Comparison of ENCODE assay signal across 8 cellular contexts in genomic region chr3:46565607-46566039, GRCh38. TPM values are rescaled to one million over a fixed set of nuclear protein-coding genes. Genes with fewer than 3 reads are reported as not detected.
A peak's percentile ranks its signal among the peaks of the same experiment; 100 is the strongest.
DNase-seq lines count a peak whose midpoint lies in the region; ATAC-seq and TF ChIP-seq lines count a peak whose summit lies in the region.

No MANE protein-coding gene starts in this region.

- H3K9me2 ChIP-seq in DOHH2 (replicated peaks; ENCODE audit: control insufficient read depth, low read length) = no peaks in the 10 kb centered on the region

- no peak for DNase-seq in activated CD8-positive, alpha-beta T cell treated with anti-CD3 and anti-CD28 coated beads for 36 hours
- peak; percentile 34 for DNase-seq in left cardiac atrium
- peak; percentile 46 to 92 for DNase-seq in psoas muscle
- DNase-seq in A172 (ENCODE audit: low spot score) = no peak
- no peak for DNase-seq in NCI-H2029 (lab: John Stamatoyannopoulos, UW)

- H3K4me1 ChIP-seq in DOHH2 (ENCODE audit: control insufficient read depth, low read length) (peaks cover 10% of the 10 kb centered on the region), psoas muscle (peaks cover 29% of the 10 kb centered on the region)

- peaks cover 2% of the 10 kb centered on the region for H3K9me3 Mint-ChIP-seq in activated CD8-positive, alpha-beta T cell treated with anti-CD3 and anti-CD28 coated beads for 36 hours

- H3K4me2 ChIP-seq in DOHH2 (ENCODE audit: low read length) = peak overlapping the region; percentile 24; the same call in 1 of the 2 replicates

- no peaks in the 10 kb centered on the region for H4K20me1 ChIP-seq in DOHH2 (ENCODE audit: control insufficient read depth, insufficient read depth, low read depth, low read length)

- TF ChIP-seq CTCF in DOHH2 (IDR thresholded peaks at IDR 0.05; ENCODE audit: low read depth, low read length, poor library complexity, severe bottlenecking) (no peak), psoas muscle (IDR thresholded peaks at IDR 0.05) (no peak)
- TF ChIP-seq CTCF in activated CD8-positive, alpha-beta T cell treated with anti-CD3 and anti-CD28 coated beads for 36 hours (IDR thresholded peaks at IDR 0.05) = no peak

- peaks cover 7% of the 10 kb centered on the region for H3K4me1 Mint-ChIP-seq in activated CD8-positive, alpha-beta T cell treated with anti-CD3 and anti-CD28 coated beads for 36 hours (ENCODE audit: low read depth)

- 0 to 2% (median 1%) methylated on average over 21 of the region's 21 CpGs for WGBS in psoas muscle, 3 donors

- H3K27ac Mint-ChIP-seq in activated CD8-positive, alpha-beta T cell treated with anti-CD3 and anti-CD28 coated beads for 36 hours = no peak overlapping the region

- no peak overlapping the region; the same call in 1 of the 2 replicates for H3K4me3 ChIP-seq in DOHH2 (ENCODE audit: low read length)
- peak overlapping the region; percentile 70 for H3K4me3 ChIP-seq in psoas muscle

- POLR2A ChIA-PET in activated CD8-positive, alpha-beta T cell treated with anti-CD3 and anti-CD28 coated beads for 36 hours (lab: Charles Lee) = interaction anchor here (1.3 kb wide), 1 partner anchor 77 kb away, joined by 3 read pairs; no protein-coding TSS in a partner anchor

- CTCF ChIA-PET in activated CD8-positive, alpha-beta T cell treated with anti-CD3 and anti-CD28 coated beads for 36 hours (lab: Charles Lee) = interaction anchor here (1.2 to 2.3 kb wide), 3 partner anchors 21 to 77 kb away, joined by 3 to 12 read pairs (median 8); no protein-coding TSS in a partner anchor

- H3K79me2 ChIP-seq in DOHH2 (ENCODE audit: control insufficient read depth, low read length) = no peaks in the 10 kb centered on the region

- intact Hi-C loops in activated CD8-positive, alpha-beta T cell treated with anti-CD3 and anti-CD28 coated beads for 36 hours (cut with micrococcal nuclease) = no loop called here
- intact Hi-C loops in left cardiac atrium (cut with DNase I) (no loop called here), psoas muscle (cut with DNase I) (loop anchor here (2.0 to 5.0 kb wide), 2 partner anchors 67 to 77 kb away; no protein-coding TSS in a partner anchor)

- peak overlapping the region; percentile 60 for H3K4me3 Mint-ChIP-seq in activated CD8-positive, alpha-beta T cell treated with anti-CD3 and anti-CD28 coated beads for 36 hours

- H3K27me3 Mint-ChIP-seq in activated CD8-positive, alpha-beta T cell treated with anti-CD3 and anti-CD28 coated beads for 36 hours = peaks cover 21% of the 10 kb centered on the region

- no peaks in the 10 kb centered on the region for H3K36me3 ChIP-seq in DOHH2 (ENCODE audit: control insufficient read depth, low read length)
- H3K36me3 ChIP-seq in psoas muscle (ENCODE audit: insufficient read depth in 1 of 2, low read depth in 1 of 2) = no peaks in the 10 kb centered on the region

- H3K36me3 Mint-ChIP-seq in activated CD8-positive, alpha-beta T cell treated with anti-CD3 and anti-CD28 coated beads for 36 hours (ENCODE audit: low read depth) = no peaks in the 10 kb centered on the region

- H3K27ac ChIP-seq in DOHH2 (ENCODE audit: low read depth, low read length) (no peak overlapping the region), psoas muscle (peak overlapping the region; percentile 94)

- H3K27me3 ChIP-seq in DOHH2 (ENCODE audit: control insufficient read depth, low read length) (no peaks in the 10 kb centered on the region; the same call in 1 of the 2 replicates), psoas muscle (ENCODE audit: insufficient read depth in 3 of 3, low read length in 2 of 3) (no peaks in the 10 kb centered on the region)

- H3K9me3 ChIP-seq in DOHH2 (ENCODE audit: control insufficient read depth, insufficient read depth, low read length) = no peaks in the 10 kb centered on the region; the same call in 1 of the 2 replicates
- peaks cover 7% of the 10 kb centered on the region for H3K9me3 ChIP-seq in psoas muscle

- ATAC-seq in activated CD8-positive, alpha-beta T cell treated with anti-CD3 and anti-CD28 coated beads for 36 hours = no peak
- peak; percentile 45 to 57 for ATAC-seq in left cardiac atrium
- peak; percentile 71 to 81 (median 75) for ATAC-seq in psoas muscle
- no peak for ATAC-seq in GM21825 (IDR thresholded peaks at IDR 0.05; ENCODE audit: unreplicated experiment)
- ATAC-seq in GM21447 (IDR thresholded peaks at IDR 0.05; ENCODE audit: unreplicated experiment) = no peak

- no peaks in the 10 kb centered on the region for H3F3A ChIP-seq in DOHH2 (ENCODE audit: control insufficient read depth, insufficient read depth)

RNA-seq across cellular contexts. Expression of gene LRRC2, which starts 0.5 kb away (rescaled TPM):
- total RNA-seq in activated CD8-positive, alpha-beta T cell treated with anti-CD3 and anti-CD28 coated beads for 36 hours = not detected
- total RNA-seq in left cardiac atrium (10 to 100 TPM; 14.3 to 20.5 TPM), psoas muscle (100 to 1,000 TPM in 1 of 4 donors, 10 to 100 TPM in 3; 65.1 to 160 (median 95.6) TPM)
- 10 to 100 TPM in 2 of 3 donors, 1 to 10 TPM in 1; 8.3 to 60.3 (median 57.9) TPM for polyA plus RNA-seq in psoas muscle
- 0.07 TPM in 1 of 2 replicates, not detected in the other for total RNA-seq in A172 (2014; rRNA removed; shearing (Covaris generic))

RNA-seq across cellular contexts. Expression of gene FAM240A, which starts 46.7 kb away (rescaled TPM):
- not detected for total RNA-seq in activated CD8-positive, alpha-beta T cell treated with anti-CD3 and anti-CD28 coated beads for 36 hours
- not detected for total RNA-seq in left cardiac atrium
- under 1 TPM in 1 of 4 donors, not detected in 3; 0.96 TPM for total RNA-seq in psoas muscle
- under 1 TPM; 0.01 to 0.14 (median 0.04) TPM for polyA plus RNA-seq in psoas muscle
- not detected in 2 replicates for total RNA-seq in A172 (2014; rRNA removed; shearing (Covaris generic))

Comparison
In these comparisons a context has a peak if more than half of its experiments do, and no peak if none do; other contexts are left out.
1. ATAC-seq: peak in left cardiac atrium (2 of 2) and psoas muscle (4 of 4); none in activated CD8-positive, alpha-beta T cell treated with anti-CD3 and anti-CD28 coated beads for 36 hours (single experiment), GM21825 (single experiment) and GM21447 (single experiment).
2. DNase-seq: peak in left cardiac atrium (single experiment) and psoas muscle (2 of 2); none in activated CD8-positive, alpha-beta T cell treated with anti-CD3 and anti-CD28 coated beads for 36 hours (single experiment), A172 (single experiment) and NCI-H2029 (single experiment).
3. RNA of gene LRRC2, which starts 0.5 kb away (total RNA-seq): 65.1 to 160 TPM in psoas muscle and 14.3 to 20.5 TPM in left cardiac atrium; not detected in activated CD8-positive, alpha-beta T cell treated with anti-CD3 and anti-CD28 coated beads for 36 hours and 0.07 TPM in A172; every median in the first group is over 10 times any median in the second.
4. intact Hi-C loops: an anchor here in psoas muscle (2.0 to 5.0 kb wide); none called in activated CD8-positive, alpha-beta T cell treated with anti-CD3 and anti-CD28 coated beads for 36 hours and left cardiac atrium.